Comparison of ENCODE assay signal across 8 cellular contexts in genomic region chr5:172959824-172960799, GRCh38. TPM values are rescaled to one million over a fixed set of nuclear protein-coding genes. Genes with fewer than 3 reads are reported as not detected.
DNase-seq lines count a peak whose midpoint lies in the region; ATAC-seq, FAIRE-seq and TF ChIP-seq lines count a peak whose summit lies in the region.

No MANE protein-coding gene starts in this region.

- H3K9me3 Mint-ChIP-seq in WTC11 (no peaks in the 10 kb centered on the region), glutamatergic neuron (ENCODE audit: unreplicated experiment) (peaks cover 6% of the 10 kb centered on the region)

- peak overlapping the region; percentile 100 for H3K9ac ChIP-seq in HCT116 (ENCODE audit: low read length)

- RAD21 ChIA-PET in HCT116 (lab: Charles Lee; ENCODE audit: low non-redundant PET in 1 of 2, low total read pairs in 2 of 2, uncharacterized antibody in 2 of 2, unreplicated experiment in 2 of 2): interaction anchor here in 1 of 2 experiments (0.7 kb wide), 1 partner anchor 254 kb away, joined by 3 read pairs; no protein-coding TSS in a partner anchor

- H3K36me3 ChIP-seq in HCT116 (ENCODE audit: control insufficient read depth in 1 of 2, insufficient read depth in 2 of 2, low read length in 2 of 2) (peaks cover 3 to 6% of the 10 kb centered on the region in 2 experiments; a peak in 3 of 4 replicates), small intestine (ENCODE audit: control insufficient read depth in 2 of 2, insufficient read depth in 2 of 2, low read length in 2 of 2) (no peaks in the 10 kb centered on the region)

- no peak for TF ChIP-seq RAD21 in HCT116 (IDR thresholded peaks at IDR 0.05; ENCODE audit: low read depth)

- H3K27ac Mint-ChIP-seq in WTC11 (peak overlapping the region; percentile 22; the same call in 1 of the 2 replicates), glutamatergic neuron (ENCODE audit: unreplicated experiment) (peak overlapping the region; percentile 93)

- H3K27me3 ChIP-seq in HCT116 (ENCODE audit: insufficient read depth, low read length) (no peaks in the 10 kb centered on the region), small intestine (ENCODE audit: control insufficient read depth in 2 of 2, insufficient read depth in 2 of 2, low read length in 2 of 2) (no peaks in the 10 kb centered on the region)

- ATAC-seq in HCT116 (peak; percentile 1; the same call in 1 of the 2 replicates), WTC11 (no peak)

- H3K9me3 ChIP-seq in HCT116 (ENCODE audit: control insufficient read depth in 1 of 2, insufficient read depth in 1 of 2, low read depth in 1 of 2, low read length in 2 of 2) (no peaks in the 10 kb centered on the region), small intestine (ENCODE audit: control insufficient read depth, low read depth) (no peaks in the 10 kb centered on the region)

- H3K4me1 Mint-ChIP-seq in WTC11 (peaks cover 9% of the 10 kb centered on the region), glutamatergic neuron (ENCODE audit: low read depth, unreplicated experiment) (peaks cover 5% of the 10 kb centered on the region)

- no peak for TF ChIP-seq CTCF in HCT116 (IDR thresholded peaks at IDR 0.05 in 2 of 3, conservative IDR thresholded peaks at IDR 0.05 in 1 of 3; ENCODE audit: borderline replicate concordance in 1 of 3, insufficient read depth in 1 of 3, low read depth in 2 of 3, low read length in 2 of 3)
- TF ChIP-seq CTCF in WTC11 (IDR thresholded peaks at IDR 0.05): no peak
- TF ChIP-seq CTCF in glutamatergic neuron (IDR thresholded peaks at IDR 0.05; ENCODE audit: partially characterized antibody, unreplicated experiment): no peak

- H4K20me1 ChIP-seq in HCT116 (ENCODE audit: insufficient read depth): no peaks in the 10 kb centered on the region

- 12 to 14% (median 13%) methylated on average over 28 of the region's 28 CpGs for WGBS in small intestine, 3 donors

- no peaks in the 10 kb centered on the region for H3K9me2 ChIP-seq in HCT116 (ENCODE audit: insufficient read depth)

- peaks cover 28% of the 10 kb centered on the region for H3K79me2 ChIP-seq in HCT116 (ENCODE audit: insufficient read depth, low read length)

- H3K27ac ChIP-seq in HCT116 (ENCODE audit: low read depth, low read length): peak overlapping the region; percentile 63
- no peak overlapping the region for H3K27ac ChIP-seq in small intestine (ENCODE audit: low read depth in 1 of 2, low read length in 1 of 2)

- H3K4me1 ChIP-seq in HCT116 (ENCODE audit: control insufficient read depth in 1 of 2, insufficient read depth in 2 of 2, low read length in 2 of 2) (peaks cover 7 to 33% of the 10 kb centered on the region in 2 experiments), small intestine (ENCODE audit: control insufficient read depth in 2 of 2, insufficient read depth in 1 of 2, low read depth in 1 of 2, low read length in 1 of 2) (peaks cover 0 to 1% of the 10 kb centered on the region in 2 donors)

- intact Hi-C loops in HCT116 (cut with micrococcal nuclease): no loop called here

- H3K4me2 ChIP-seq in HCT116 (ENCODE audit: low read length): peak overlapping the region; percentile 100

- H3K36me3 Mint-ChIP-seq in WTC11 (peaks cover 15% of the 10 kb centered on the region), glutamatergic neuron (ENCODE audit: unreplicated experiment) (peaks cover under 1% of the 10 kb centered on the region)

- H2AFZ ChIP-seq in HCT116 (ENCODE audit: low read depth, low read length, poor library complexity, severe bottlenecking): no peak overlapping the region

- TSS peak; percentile 50 for BruUV-seq in HCT116 (replicated peaks; lab: Mats Ljungman, UMichigan)

- H3K4me3 ChIP-seq in HCT116 (replicated peaks in 1 of 2; ENCODE audit: low read depth in 1 of 2, low read length in 2 of 2): peak overlapping the region; percentile 79 to 100
- peak overlapping the region; percentile 48 to 93 for H3K4me3 ChIP-seq in small intestine (ENCODE audit: low read depth in 1 of 2, low read length in 2 of 2)

- peaks cover 31% of the 10 kb centered on the region for H3K27me3 Mint-ChIP-seq in WTC11 (ENCODE audit: low read depth)
- H3K27me3 Mint-ChIP-seq in glutamatergic neuron (ENCODE audit: unreplicated experiment): peaks cover 10% of the 10 kb centered on the region

- DNase-seq in HCT116 (ENCODE audit: low read depth, low spot score) (no peak), WTC11 (ENCODE audit: low spot score) (no peak), glutamatergic neuron (no peak), small intestine (no peak), SK-N-DZ (ENCODE audit: low spot score) (no peak), NCI-H1105 (lab: John Stamatoyannopoulos, UW) (no peak), OCI-M1 (lab: John Stamatoyannopoulos, UW) (no peak)
- no peak for DNase-seq in activated effector memory CD4-positive, alpha-beta T cell treated with Interleukin-2 at 50 U/mL for 16 hours

- POLR2A ChIA-PET in HCT116 (lab: Charles Lee) (interaction anchor here (0.7 to 1.8 kb wide), 5 partner anchors 55 to 367 kb away, joined by 3 to 5 read pairs (median 3); no protein-coding TSS in a partner anchor), WTC11 (lab: Charles Lee) (interaction anchor here (1.7 kb wide), 1 partner anchor 24 kb away, joined by 7 read pairs; the partner anchor contains the start of gene ATP6V0E1)

- FAIRE-seq in small intestine (lab: Jason Lieb, UNC): no peak

- no peak for TF ChIP-seq POLR2A in HCT116 (IDR thresholded peaks at IDR 0.05; ENCODE audit: borderline replicate concordance, extremely low read depth, insufficient read depth, insufficient read length)

- H3K4me3 Mint-ChIP-seq in WTC11 (peak overlapping the region; percentile 89), glutamatergic neuron (ENCODE audit: unreplicated experiment) (peak overlapping the region; percentile 97)

- CTCF ChIA-PET in HCT116 (lab: Charles Lee) (interaction anchor here (1.0 to 2.4 kb wide), 14 partner anchors 8 to 253 kb away, joined by 3 to 17 read pairs (median 4); partner anchors contain the start of gene ATP6V0E1), WTC11 (lab: Charles Lee) (interaction anchor here (0.5 to 2.6 kb wide), 21 partner anchors 8 to 339 kb away, joined by 3 to 19 read pairs (median 4); partner anchors contain the start of gene ATP6V0E1)

TF ChIP-seq in HCT116, 20 proteins besides CTCF, POLR2A, EP300 and RAD21 (continues in another document):
- TF ChIP-seq ZNF274 (IDR thresholded peaks at IDR 0.05; ENCODE audit: low read depth, low read length): no peak
- no peak for TF ChIP-seq ATF3 (IDR thresholded peaks at IDR 0.05)

TF ChIP-seq in WTC11, 78 proteins besides CTCF, POLR2A, EP300 and RAD21:
- TF ChIP-seq ZNF416 (CRISPR knock-in tag; IDR thresholded peaks at IDR 0.05) (no peak), ZNF121 (CRISPR knock-in tag; IDR thresholded peaks at IDR 0.05) (peak; percentile 55; the same call in 1 of the 2 replicates), FOXK1 (CRISPR knock-in tag; IDR thresholded peaks at IDR 0.05) (peak; percentile 10; the same call in 1 of the 2 replicates)

RNA-seq across cellular contexts. Expression of gene RPL26L1, which starts 0.9 kb away (rescaled TPM):
- total RNA-seq in HCT116 (2021; ENCODE audit: unreplicated experiment) (58.3 TPM), WTC11 (2021) (46.2 to 52.2 TPM (median 51.9 TPM) in 3 replicates), glutamatergic neuron (ENCODE audit: unreplicated experiment) (50.6 TPM)
- 76.8 and 85.2 TPM in 2 replicates for polyA plus RNA-seq in HCT116 (2012)
- polyA plus RNA-seq in small intestine: 10 to 100 TPM; 42.9 to 99.2 (median 43.5) TPM
- polyA plus RNA-seq in SK-N-DZ (2014; cell fraction: cytosol; rRNA removed): 85.7 and 94.4 TPM in 2 replicates
- polyA plus RNA-seq in SK-N-DZ (2014; cell fraction: nucleus; rRNA removed): 57.8 and 73.1 TPM in 2 replicates

RNA-seq across cellular contexts. Expression of gene ATP6V0E1, which starts 23.5 kb away (rescaled TPM):
- 84.6 TPM for total RNA-seq in HCT116 (2021; ENCODE audit: unreplicated experiment)
- polyA plus RNA-seq in HCT116 (2012): 98.7 and 102 TPM in 2 replicates
- total RNA-seq in WTC11 (2021): 72.7 to 80.9 TPM (median 77.1 TPM) in 3 replicates
- 95.3 TPM for total RNA-seq in glutamatergic neuron (ENCODE audit: unreplicated experiment)
- 100 to 1,000 TPM; 170 to 230 (median 203) TPM for polyA plus RNA-seq in small intestine
- polyA plus RNA-seq in SK-N-DZ (2014; cell fraction: cytosol; rRNA removed): 110 and 112 TPM in 2 replicates
- 64.3 and 66.7 TPM in 2 replicates for polyA plus RNA-seq in SK-N-DZ (2014; cell fraction: nucleus; rRNA removed)
